In the genomic region with DNA sequence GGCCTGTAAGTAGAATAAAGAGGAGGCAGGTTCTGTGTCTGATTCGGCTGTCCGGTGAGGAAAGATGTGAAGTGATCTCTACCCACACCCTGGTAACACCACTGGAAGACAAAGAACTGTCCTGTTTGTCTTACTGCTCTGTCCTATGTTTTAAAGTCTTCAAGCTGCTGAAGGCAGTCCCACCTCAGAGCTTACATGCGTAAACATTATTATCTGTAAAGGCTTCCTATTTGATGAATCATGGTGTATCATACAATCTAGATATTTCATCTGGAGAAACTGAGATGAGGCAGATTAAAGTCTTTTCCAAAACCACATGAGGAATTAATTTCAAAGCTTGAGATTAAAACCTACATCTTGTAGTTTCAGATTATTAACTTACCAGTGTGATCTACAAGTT, we compare ENCODE assay signal across 8 cellular contexts.
DNase-seq lines count a peak whose midpoint lies in the region; ATAC-seq and TF ChIP-seq lines count a peak whose summit lies in the region.

No MANE protein-coding gene starts in this region.

- no peaks in the 10 kb centered on the region for H3K36me3 ChIP-seq in Caco-2 (ENCODE audit: control insufficient read depth, insufficient read depth, low read length)
- no peaks in the 10 kb centered on the region for H3K36me3 ChIP-seq in SJCRH30

- H3K27me3 Mint-ChIP-seq in Caco-2 (ENCODE audit: insufficient read depth, unreplicated experiment), result no peaks in the 10 kb centered on the region

- H3K36me3 Mint-ChIP-seq in Caco-2 (ENCODE audit: insufficient read depth, unreplicated experiment), result peaks cover 7% of the 10 kb centered on the region

- no peak for TF ChIP-seq CTCF in Caco-2 (IDR thresholded peaks at IDR 0.05; ENCODE audit: insufficient read depth in 1 of 2, low read depth in 1 of 2, low read length in 1 of 2, severe bottlenecking in 1 of 2, unreplicated experiment in 1 of 2)

- ATAC-seq in HG03432 (IDR thresholded peaks at IDR 0.05; ENCODE audit: unreplicated experiment), result no peak

- POLR2A ChIA-PET in Caco-2 (lab: Charles Lee), result interaction anchor here (0.6 kb wide), 1 partner anchor 444 kb away, joined by 5 read pairs; no protein-coding TSS in a partner anchor

- intact Hi-C loops in Caco-2 (cut with micrococcal nuclease; ENCODE audit: unreplicated experiment), result no loop called here

- peak overlapping the region; percentile 76 for H3K27ac Mint-ChIP-seq in Caco-2 (ENCODE audit: unreplicated experiment)

- H3K4me1 ChIP-seq in Caco-2 (peaks cover 27% of the 10 kb centered on the region), SJCRH30 (peaks cover 40% of the 10 kb centered on the region)

- H3K9me3 ChIP-seq in Caco-2 (no peaks in the 10 kb centered on the region), SJCRH30 (replicated peaks) (no peaks in the 10 kb centered on the region)

- CTCF ChIA-PET in Caco-2 (lab: Charles Lee), result interaction anchor here (0.6 kb wide), 1 partner anchor 428 kb away, joined by 4 read pairs; a partner anchor contains a TSS

- no peak overlapping the region for H3K4me3 Mint-ChIP-seq in Caco-2 (ENCODE audit: unreplicated experiment)

- DNase-seq in Caco-2, result no peak
- no peak for DNase-seq in SJCRH30
- peak; percentile 59 for DNase-seq in fibroblast of peridontal ligament (ENCODE audit: extremely low read depth)
- DNase-seq in renal cortical epithelial cell (ENCODE audit: low read depth), result peak; percentile 34
- DNase-seq in GDM1 (lab: John Stamatoyannopoulos, UW), result no peak
- DNase-seq in NCI-H2196 treated with DMSO at 0.1 percent for 48 hours (lab: John Stamatoyannopoulos, UW; ENCODE audit: unreplicated experiment), result no peak
- DNase-seq in NCI-H1417 (lab: John Stamatoyannopoulos, UW), result no peak

- H3K4me3 ChIP-seq in Caco-2 (ENCODE audit: low read depth, low read length) (no peak overlapping the region), SJCRH30 (no peak overlapping the region)

- no peaks in the 10 kb centered on the region for H3K9me3 Mint-ChIP-seq in Caco-2 (ENCODE audit: unreplicated experiment)

- H3K27me3 ChIP-seq in Caco-2 (replicated peaks; ENCODE audit: control insufficient read depth, insufficient read depth, low read length) (no peaks in the 10 kb centered on the region), SJCRH30 (no peaks in the 10 kb centered on the region)

- peaks cover 42% of the 10 kb centered on the region for H3K4me1 Mint-ChIP-seq in Caco-2 (ENCODE audit: low read depth, unreplicated experiment)

- BruUV-seq in Caco-2 (replicated peaks; lab: Mats Ljungman, UMichigan), result no TSS peak

- H3K27ac ChIP-seq in SJCRH30, result peak overlapping the region; percentile 47

Comparison
In these comparisons a context has a peak if more than half of its experiments do, and no peak if none do; other contexts are left out.
1. DNase-seq: peak in fibroblast of peridontal ligament (single experiment) and renal cortical epithelial cell (single experiment); none in Caco-2 (0 of 2), SJCRH30 (0 of 2), GDM1 (single experiment), NCI-H2196 treated with DMSO at 0.1 percent for 48 hours (single experiment) and NCI-H1417 (0 of 3).